In the genomic region with DNA sequence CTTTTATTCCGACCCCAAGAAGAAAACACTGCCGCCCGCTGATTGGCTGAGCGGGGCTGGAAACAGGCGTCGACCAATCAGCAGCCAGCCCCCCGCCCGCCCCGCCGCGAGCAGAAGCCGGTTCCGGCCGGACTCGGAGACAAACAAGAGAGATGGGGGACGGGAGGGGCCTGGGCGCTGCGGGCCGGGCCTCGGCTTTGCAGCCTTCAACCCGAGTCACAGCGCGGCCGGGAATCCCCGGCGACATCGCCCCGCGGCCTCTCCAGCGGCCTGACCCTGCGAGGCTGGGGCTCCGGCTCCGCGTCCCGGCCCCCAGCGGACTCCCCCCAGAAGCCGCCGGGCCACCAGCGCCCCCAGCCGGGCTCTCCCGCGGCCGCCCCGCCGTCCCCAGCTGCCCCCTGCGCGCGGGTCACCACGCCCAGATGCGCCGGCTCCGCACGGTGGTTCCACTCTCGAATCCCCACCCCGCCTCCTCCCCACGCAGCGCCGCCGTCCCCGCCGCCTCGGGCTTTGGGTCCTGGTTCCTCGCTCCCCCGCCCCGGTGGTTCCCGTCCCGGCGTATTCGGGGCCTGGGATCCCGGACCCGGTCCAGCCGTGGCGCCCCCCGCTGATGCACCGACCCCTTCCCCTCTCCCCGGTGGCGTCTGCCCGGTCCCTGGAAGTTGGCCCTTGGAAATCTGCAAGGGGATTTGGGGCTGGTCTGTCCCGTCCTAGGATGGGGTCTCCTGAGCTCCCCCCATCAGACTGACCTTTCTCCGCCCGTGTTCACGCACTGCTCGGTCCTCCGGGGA, we compare ENCODE assay signal across 8 cellular contexts. TPM values are rescaled to one million over a fixed set of nuclear protein-coding genes. Genes with fewer than 3 reads are reported as not detected.
A peak's percentile ranks its signal among the peaks of the same experiment; 100 is the strongest.
DNase-seq lines count a peak whose midpoint lies in the region; ATAC-seq, FAIRE-seq and TF ChIP-seq lines count a peak whose summit lies in the region.

No MANE protein-coding gene starts in this region.

- no peaks in the 10 kb centered on the region for H3K27me3 Mint-ChIP-seq in CD8-positive, alpha-beta T cell (ENCODE audit: low read depth)
- peaks cover 38% of the 10 kb centered on the region for H3K27me3 Mint-ChIP-seq in activated CD8-positive, alpha-beta memory T cell treated with anti-CD3 and anti-CD28 coated beads, Interleukin-2, amount 10 ng/mL, durations not matched to agents 7 days and 5 days

- H3K14ac ChIP-seq in H1 (ENCODE audit: insufficient read length), result no peak overlapping the region

- peak; percentile 70 for ATAC-seq in CD8-positive, alpha-beta T cell
- peak; percentile 46 for ATAC-seq in GM19467 (IDR thresholded peaks at IDR 0.05; ENCODE audit: unreplicated experiment)
- peak; percentile 83 for ATAC-seq in activated CD8-positive, alpha-beta memory T cell treated with anti-CD3 and anti-CD28 coated beads, Interleukin-2, amount 10 ng/mL, durations not matched to agents 7 days and 5 days

- intact Hi-C loops in CD8-positive, alpha-beta T cell (cut with DNase I, micrococcal nuclease), result loop anchor here (1.0 to 5.0 kb wide), 8 partner anchors 14 to 401 kb away; partner anchors contain the start of genes PITPNA (in 2 of the 2), DPH1 (in 1 of the 2), INPP5K (in 1 of the 2) and RILP (in 1 of the 2)

- H2BK120ac ChIP-seq in H1 (replicated peaks; ENCODE audit: low read depth, low read length) (no peak overlapping the region), mesendoderm (ENCODE audit: low read depth, low read length) (no peak overlapping the region)

- H2BK20ac ChIP-seq in H1 (ENCODE audit: low read length), result no peak overlapping the region

- no peaks in the 10 kb centered on the region for H3K9me3 Mint-ChIP-seq in CD8-positive, alpha-beta T cell
- H3K9me3 Mint-ChIP-seq in activated CD8-positive, alpha-beta memory T cell treated with anti-CD3 and anti-CD28 coated beads, Interleukin-2, amount 10 ng/mL, durations not matched to agents 7 days and 5 days (ENCODE audit: low read depth), result no peaks in the 10 kb centered on the region

- H3K4me2 ChIP-seq in H1 (ENCODE audit: insufficient read depth in 1 of 2, low read depth in 2 of 2, low read length in 2 of 2), result peak overlapping the region; percentile 93 to 99
- H3K4me2 ChIP-seq in mesendoderm (ENCODE audit: low read length), result peak overlapping the region; percentile 97

- TF ChIP-seq EP300 in H1 (IDR thresholded peaks at IDR 0.05; ENCODE audit: borderline replicate concordance in 1 of 2, low read depth in 2 of 2, low read length in 2 of 2), result no peak; a peak in 1 of 3 replicates

- CTCF ChIA-PET in CD8-positive, alpha-beta T cell (lab: Charles Lee), result interaction anchor here (0.9 to 2.0 kb wide), 14 partner anchors 9 to 335 kb away, joined by 3 to 10 read pairs (median 4); partner anchors contain the start of genes INPP5K, RILP and SCARF1
- CTCF ChIA-PET in activated CD8-positive, alpha-beta memory T cell treated with anti-CD3 and anti-CD28 coated beads, Interleukin-2, amount 10 ng/mL, durations not matched to agents 7 days and 5 days (lab: Charles Lee), result interaction anchor here (0.7 to 6.5 kb wide), 25 partner anchors 9 to 369 kb away, joined by 3 to 89 read pairs (median 6); partner anchors contain the start of genes INPP5K, RILP and SCARF1
- CTCF ChIA-PET in H1 (lab: Charles Lee; ENCODE audit: partially characterized antibody), result interaction anchor here (0.6 to 14.5 kb wide), 22 partner anchors 8 to 114 kb away, joined by 3 to 146 read pairs (median 5); no protein-coding TSS in a partner anchor

- H3K79me1 ChIP-seq in H1 (ENCODE audit: low read depth, low read length), result no peaks in the 10 kb centered on the region
- H3K79me1 ChIP-seq in mesendoderm (ENCODE audit: low read length), result no peaks in the 10 kb centered on the region

- H3K18ac ChIP-seq in H1 (ENCODE audit: extremely low read depth, low read length), result no peak overlapping the region; the same call in 1 of the 2 replicates
- H3K18ac ChIP-seq in mesendoderm (ENCODE audit: low read length), result peak overlapping the region; percentile 54

- H3K9me3 ChIP-seq in CD8-positive, alpha-beta T cell (ENCODE audit: low read length), result no peaks in the 10 kb centered on the region
- H3K9me3 ChIP-seq in H1 (ENCODE audit: insufficient read depth in 2 of 2, low read depth in 1 of 2, low read length in 1 of 2), result no peaks in the 10 kb centered on the region

- POLR2A ChIA-PET in CD8-positive, alpha-beta T cell (lab: Charles Lee), result interaction anchor here (1.2 to 3.6 kb wide), 7 partner anchors 10 to 264 kb away, joined by 3 to 22 read pairs (median 6); partner anchors contain the start of genes INPP5K, PITPNA and RILP
- POLR2A ChIA-PET in H1 (lab: Charles Lee; ENCODE audit: partially characterized antibody), result interaction anchor here (0.9 to 6.2 kb wide), 15 partner anchors 11 to 231 kb away, joined by 3 to 29 read pairs (median 4); partner anchors contain the start of gene INPP5K

- H3K23ac ChIP-seq in H1 (ENCODE audit: insufficient read length) (no peak overlapping the region), mesendoderm (ENCODE audit: low read length) (no peak overlapping the region)

- H4K8ac ChIP-seq in H1 (ENCODE audit: extremely low read depth, insufficient read depth, low read length) (peak overlapping the region; percentile 94; the same call in 1 of the 2 replicates), mesendoderm (ENCODE audit: low read depth, low read length) (peak overlapping the region; percentile 68)

- H3K27ac ChIP-seq in CD8-positive, alpha-beta T cell (ENCODE audit: low read depth, low read length), result peak overlapping the region; percentile 79
- H3K27ac ChIP-seq in H1 (ENCODE audit: low read depth, low read length), result peak overlapping the region; percentile 53; the same call in 1 of the 2 replicates
- peak overlapping the region; percentile 91 for H3K27ac ChIP-seq in mesendoderm (ENCODE audit: low read depth, low read length)

- H3K4me1 Mint-ChIP-seq in CD8-positive, alpha-beta T cell (ENCODE audit: low read depth), result peaks cover 19% of the 10 kb centered on the region
- H3K4me1 Mint-ChIP-seq in activated CD8-positive, alpha-beta memory T cell treated with anti-CD3 and anti-CD28 coated beads, Interleukin-2, amount 10 ng/mL, durations not matched to agents 7 days and 5 days, result peaks cover 7% of the 10 kb centered on the region

- no peak overlapping the region for H2BK12ac ChIP-seq in H1 (ENCODE audit: low read depth, low read length)

- no peak overlapping the region for H2AK5ac ChIP-seq in H1 (ENCODE audit: low read depth, low read length)
- H2AK5ac ChIP-seq in mesendoderm (ENCODE audit: low read length), result no peak overlapping the region

- H4K91ac ChIP-seq in H1 (replicated peaks; ENCODE audit: insufficient read length, low read length), result peak overlapping the region; percentile 34

- peak in 1 of 2 experiments; percentile 72; a peak in 2 of 3 replicates for TF ChIP-seq POLR2A in H1 (IDR thresholded peaks at IDR 0.05; ENCODE audit: control extremely low read depth in 1 of 2, low read depth in 2 of 2, low read length in 2 of 2)

- no peak overlapping the region; the same call in none of the 2 replicates for H2BK5ac ChIP-seq in H1 (ENCODE audit: low read depth, low read length)
- H2BK5ac ChIP-seq in mesendoderm (ENCODE audit: low read length), result no peak overlapping the region

- H3K79me2 ChIP-seq in H1 (ENCODE audit: control insufficient read depth in 1 of 2, insufficient read depth in 2 of 2, low read length in 2 of 2), result no peaks in the 10 kb centered on the region
- H3K79me2 ChIP-seq in mesendoderm (ENCODE audit: control insufficient read depth, insufficient read depth, low read length), result no peaks in the 10 kb centered on the region

- TF ChIP-seq CTCF in CD8-positive, alpha-beta T cell (IDR thresholded peaks at IDR 0.05), result no peak
- peak; percentile 9 to 22 (median 14); a peak in 3 of 4 replicates for TF ChIP-seq CTCF in H1 (IDR thresholded peaks at IDR 0.05; ENCODE audit: control extremely low read depth in 1 of 3, insufficient read depth in 1 of 3, low read depth in 1 of 3, low read length in 3 of 3)

- no peak overlapping the region for H2BK15ac ChIP-seq in H1 (ENCODE audit: low read length)
- no peak overlapping the region for H2BK15ac ChIP-seq in mesendoderm (replicated peaks; ENCODE audit: low read depth)

- peak; percentile 81 to 95 (median 89) for DNase-seq in CD8-positive, alpha-beta T cell
- DNase-seq in HTR-8/SVneo (ENCODE audit: insufficient read length, low spot score), result peak; percentile 98
- peak; percentile 77 to 91 for DNase-seq in NOMO-1 (lab: John Stamatoyannopoulos, UW; ENCODE audit: unreplicated experiment in 2 of 2)
- DNase-seq in activated CD8-positive, alpha-beta memory T cell treated with anti-CD3 and anti-CD28 coated beads, Interleukin-2, amount 10 ng/mL, durations not matched to agents 7 days and 5 days, result peak; percentile 94
- peak in 1 of 2 experiments; percentile 95 for DNase-seq in H1 (ENCODE audit: low read depth in 1 of 2, low spot score in 2 of 2)
- peak; percentile 99 for DNase-seq in mesendoderm
- DNase-seq in stimulated activated CD8-positive, alpha-beta memory T cell treated with anti-CD3 and anti-CD28 coated beads, Interleukin-12 subunit alpha, Interleukin-12 subunit beta, amount 100 ng/mL, for 24 hours (ENCODE audit: extremely low read depth), result peak; percentile 69

- H3K4me3 ChIP-seq in CD8-positive, alpha-beta T cell (ENCODE audit: low read depth, low read length), result peak overlapping the region; percentile 90
- H3K4me3 ChIP-seq in H1 (ENCODE audit: extremely low read depth in 1 of 4, insufficient read depth in 2 of 4, low read depth in 3 of 4, low read length in 4 of 4), result peak overlapping the region; percentile 67 to 79 (median 68)
- H3K4me3 ChIP-seq in mesendoderm (ENCODE audit: low read length), result peak overlapping the region; percentile 49

- FAIRE-seq in HTR-8/SVneo (lab: Jason Lieb, UNC), result no peak
- FAIRE-seq in H1 (lab: Jason Lieb, UNC), result no peak

- peak overlapping the region; percentile 37; the same call in 1 of the 2 replicates for H2AFZ ChIP-seq in H1 (ENCODE audit: low read length)

- H4K5ac ChIP-seq in H1 (ENCODE audit: insufficient read length, low read depth, low read length) (peak overlapping the region; percentile 50), mesendoderm (ENCODE audit: low read length) (no peak overlapping the region)

- no peaks in the 10 kb centered on the region for H3K27me3 ChIP-seq in CD8-positive, alpha-beta T cell (ENCODE audit: insufficient read depth, low read length)
- H3K27me3 ChIP-seq in H1 (replicated peaks in 1 of 4; ENCODE audit: control insufficient read depth in 3 of 4, extremely low read depth in 1 of 4, insufficient read depth in 3 of 4, low read length in 3 of 4) (peaks cover 0 to 13% (median 5%) of the 10 kb centered on the region in 4 experiments; a peak in 5 of 7 replicates), mesendoderm (ENCODE audit: insufficient read depth, low read length, poor library complexity) (no peaks in the 10 kb centered on the region)

- H3K4me3 Mint-ChIP-seq in CD8-positive, alpha-beta T cell, result peak overlapping the region; percentile 95
- peak overlapping the region; percentile 81 for H3K4me3 Mint-ChIP-seq in activated CD8-positive, alpha-beta memory T cell treated with anti-CD3 and anti-CD28 coated beads, Interleukin-2, amount 10 ng/mL, durations not matched to agents 7 days and 5 days

- peaks cover 0 to 4% of the 10 kb centered on the region in 2 experiments for H4K20me1 ChIP-seq in H1 (replicated peaks in 1 of 2; ENCODE audit: control insufficient read depth in 1 of 2, insufficient read depth in 2 of 2, low read length in 2 of 2)

- peak overlapping the region; percentile 46 for H3K56ac ChIP-seq in H1 (replicated peaks; ENCODE audit: insufficient read length, low read depth, low read length)
- H3K56ac ChIP-seq in mesendoderm (ENCODE audit: low read length), result peak overlapping the region; percentile 93

- peak overlapping the region; percentile 73 to 83 (median 82); a peak in 6 of 7 replicates for H3K9ac ChIP-seq in H1 (replicated peaks in 1 of 4; ENCODE audit: extremely low read depth in 1 of 4, low read depth in 3 of 4, low read length in 3 of 4)
- H3K9ac ChIP-seq in mesendoderm (ENCODE audit: low read length), result peak overlapping the region; percentile 82

- peak in 1 of 2 experiments; percentile 37; a peak in 2 of 4 replicates for TF ChIP-seq RAD21 in H1 (IDR thresholded peaks at IDR 0.05 in 1 of 2, conservative IDR thresholded peaks at IDR 0.05 in 1 of 2; ENCODE audit: low read depth in 2 of 2, low read length in 2 of 2)

- 2% methylated on average over 37 of the region's 84 CpGs; no CpG with 5 or more reads in 1 of the 2 experiments for WGBS in H1 (ENCODE audit: extremely low coverage in 1 of 2, insufficient coverage in 1 of 2, insufficient read length in 1 of 2, insufficient replicate concordance in 2 of 2, low coverage in 1 of 2, low lambda C conversion rate in 2 of 2, missing lambda C conversion rate in 1 of 2), 2 experiments
- WGBS in mesendoderm (ENCODE audit: extremely low coverage, insufficient coverage, low lambda C conversion rate), result no CpG with 5 or more reads among the region's 84 CpGs

- peaks cover 3% of the 10 kb centered on the region for H3K36me3 Mint-ChIP-seq in CD8-positive, alpha-beta T cell
- no peaks in the 10 kb centered on the region for H3K36me3 Mint-ChIP-seq in activated CD8-positive, alpha-beta memory T cell treated with anti-CD3 and anti-CD28 coated beads, Interleukin-2, amount 10 ng/mL, durations not matched to agents 7 days and 5 days

- peaks cover 20% of the 10 kb centered on the region for H3K4me1 ChIP-seq in CD8-positive, alpha-beta T cell (ENCODE audit: insufficient read depth, low read length)
- H3K4me1 ChIP-seq in H1 (replicated peaks in 1 of 4; ENCODE audit: control insufficient read depth in 3 of 4, insufficient read depth in 4 of 4, low read length in 3 of 4) (peaks cover 0 to 7% (median 5%) of the 10 kb centered on the region in 4 experiments; a peak in 6 of 7 replicates), mesendoderm (ENCODE audit: control insufficient read depth, low read depth, low read length) (no peaks in the 10 kb centered on the region)

- peak overlapping the region; percentile 90 for H3K27ac Mint-ChIP-seq in CD8-positive, alpha-beta T cell
- peak overlapping the region; percentile 72 for H3K27ac Mint-ChIP-seq in activated CD8-positive, alpha-beta memory T cell treated with anti-CD3 and anti-CD28 coated beads, Interleukin-2, amount 10 ng/mL, durations not matched to agents 7 days and 5 days

- H3K4ac ChIP-seq in H1 (replicated peaks; ENCODE audit: insufficient read length, low read depth, low read length) (no peak overlapping the region), mesendoderm (ENCODE audit: low read depth, low read length) (peak overlapping the region; percentile 29)

- H3K36me3 ChIP-seq in CD8-positive, alpha-beta T cell (ENCODE audit: insufficient read depth, low read length), result no peaks in the 10 kb centered on the region
- H3K36me3 ChIP-seq in H1 (ENCODE audit: control insufficient read depth in 2 of 4, insufficient read depth in 4 of 4, low read length in 3 of 4) (no peaks in the 10 kb centered on the region), mesendoderm (ENCODE audit: control insufficient read depth, insufficient read depth, low read length) (no peaks in the 10 kb centered on the region)

- H3K23me2 ChIP-seq in H1 (ENCODE audit: low read depth, low read length), result peaks cover 14% of the 10 kb centered on the region

RNA-seq across cellular contexts. Expression of gene SLC43A2, which starts 0.4 kb away (rescaled TPM):
- total RNA-seq in CD8-positive, alpha-beta T cell, result 10 to 100 TPM in 1 of 2 experiments, 1 to 10 TPM in 1; 9.7 to 14.9 TPM
- total RNA-seq in activated CD8-positive, alpha-beta memory T cell treated with anti-CD3 and anti-CD28 coated beads, Interleukin-2, amount 10 ng/mL, durations not matched to agents 7 days and 5 days, result 1 to 10 TPM in 1 of 2 experiments, under 1 TPM in 1; 0.55 to 1.3 TPM
- 6.6 and 7.8 TPM in 2 replicates for total RNA-seq in H1 (2021; fragmentation: NEBNext Ultra II Directional; extraction: Animal tissue kit (Norgen Biotek cat#: 25700))
- 10.5 and 12.6 TPM in 2 replicates for polyA plus RNA-seq in H1 (2011; rRNA removed)
- polyA plus RNA-seq in H1 (2011; cell fraction: cytosol; rRNA removed), result 7.7 TPM
- polyA plus RNA-seq in H1 (2011; cell fraction: nucleus; rRNA removed), result 9.0 TPM
- 8.7 to 10.6 TPM (median 9.4 TPM) in 4 replicates for polyA plus RNA-seq in H1 (2012, experiment 1 of 2)
- 9.0 TPM for polyA plus RNA-seq in H1 (2012, experiment 2 of 2)
- 9.4 TPM for polyA plus RNA-seq in H1 (2013, experiment 1 of 2)
- polyA plus RNA-seq in H1 (2013, experiment 2 of 2), result 9.7 TPM
- 7.8 and 10.8 TPM in 2 replicates for polyA minus RNA-seq in H1 (2011; rRNA and poly(A)+ RNA removed)
- polyA minus RNA-seq in H1 (2011; cell fraction: cytosol; rRNA and poly(A)+ RNA removed), result 10.0 TPM
- 8.6 TPM for polyA minus RNA-seq in H1 (2011; cell fraction: nucleus; rRNA and poly(A)+ RNA removed)
- 6.4 TPM for polyA plus RNA-seq in mesendoderm (2013, experiment 1 of 2)
- polyA plus RNA-seq in mesendoderm (2013, experiment 2 of 2), result 7.3 TPM

RNA-seq across cellular contexts. Expression of gene SCARF1, which starts 16.5 kb away (rescaled TPM):
- under 1 TPM; 0.25 to 0.49 TPM for total RNA-seq in CD8-positive, alpha-beta T cell
- 1 to 10 TPM in 1 of 2 experiments, under 1 TPM in 1; 0.70 to 2.0 TPM for total RNA-seq in activated CD8-positive, alpha-beta memory T cell treated with anti-CD3 and anti-CD28 coated beads, Interleukin-2, amount 10 ng/mL, durations not matched to agents 7 days and 5 days
- total RNA-seq in H1 (2021; fragmentation: NEBNext Ultra II Directional; extraction: Animal tissue kit (Norgen Biotek cat#: 25700)), result 1.6 TPM in 2 replicates
- polyA plus RNA-seq in H1 (2011; rRNA removed), result 1.1 and 1.5 TPM in 2 replicates
- polyA plus RNA-seq in H1 (2011; cell fraction: cytosol; rRNA removed), result 0.98 TPM
- polyA plus RNA-seq in H1 (2011; cell fraction: nucleus; rRNA removed), result 3.0 TPM
- polyA plus RNA-seq in H1 (2012, experiment 1 of 2), result 0.55 to 1.3 TPM (median 0.90 TPM) in 4 replicates
- polyA plus RNA-seq in H1 (2012, experiment 2 of 2), result 0.55 TPM
- polyA plus RNA-seq in H1 (2013, experiment 1 of 2), result 3.5 TPM
- polyA plus RNA-seq in H1 (2013, experiment 2 of 2), result 3.3 TPM
- polyA minus RNA-seq in H1 (2011; rRNA and poly(A)+ RNA removed), result 0.49 and 0.50 TPM in 2 replicates
- polyA minus RNA-seq in H1 (2011; cell fraction: cytosol; rRNA and poly(A)+ RNA removed), result not detected
- 1.5 TPM for polyA minus RNA-seq in H1 (2011; cell fraction: nucleus; rRNA and poly(A)+ RNA removed)
- polyA plus RNA-seq in mesendoderm (2013, experiment 1 of 2), result 0.97 TPM
- polyA plus RNA-seq in mesendoderm (2013, experiment 2 of 2), result 1.1 TPM

RNA-seq across cellular contexts. Expression of gene RILP, which starts 20.6 kb away (rescaled TPM):
- total RNA-seq in CD8-positive, alpha-beta T cell, result 1 to 10 TPM; 1.1 to 1.4 TPM
- total RNA-seq in activated CD8-positive, alpha-beta memory T cell treated with anti-CD3 and anti-CD28 coated beads, Interleukin-2, amount 10 ng/mL, durations not matched to agents 7 days and 5 days, result 1 to 10 TPM; 4.8 to 6.9 TPM
- 6.0 and 7.2 TPM in 2 replicates for total RNA-seq in H1 (2021; fragmentation: NEBNext Ultra II Directional; extraction: Animal tissue kit (Norgen Biotek cat#: 25700))
- 6.8 and 10.3 TPM in 2 replicates for polyA plus RNA-seq in H1 (2011; rRNA removed)
- 8.8 TPM for polyA plus RNA-seq in H1 (2011; cell fraction: cytosol; rRNA removed)
- 8.7 TPM for polyA plus RNA-seq in H1 (2011; cell fraction: nucleus; rRNA removed)
- 5.5 to 9.1 TPM (median 7.5 TPM) in 4 replicates for polyA plus RNA-seq in H1 (2012, experiment 1 of 2)
- polyA plus RNA-seq in H1 (2012, experiment 2 of 2), result 5.8 TPM
- 13.2 TPM for polyA plus RNA-seq in H1 (2013, experiment 1 of 2)
- 13.9 TPM for polyA plus RNA-seq in H1 (2013, experiment 2 of 2)
- 2.0 and 3.0 TPM in 2 replicates for polyA minus RNA-seq in H1 (2011; rRNA and poly(A)+ RNA removed)
- 3.5 TPM for polyA minus RNA-seq in H1 (2011; cell fraction: cytosol; rRNA and poly(A)+ RNA removed)
- 3.0 TPM for polyA minus RNA-seq in H1 (2011; cell fraction: nucleus; rRNA and poly(A)+ RNA removed)
- polyA plus RNA-seq in mesendoderm (2013, experiment 1 of 2), result 8.7 TPM
- polyA plus RNA-seq in mesendoderm (2013, experiment 2 of 2), result 8.5 TPM

RNA-seq across cellular contexts. Expression of gene PRPF8, which starts 55.6 kb away (rescaled TPM):
- total RNA-seq in CD8-positive, alpha-beta T cell, result 100 to 1,000 TPM; 572 to 611 TPM
- total RNA-seq in activated CD8-positive, alpha-beta memory T cell treated with anti-CD3 and anti-CD28 coated beads, Interleukin-2, amount 10 ng/mL, durations not matched to agents 7 days and 5 days, result 100 to 1,000 TPM; 324 to 358 TPM
- total RNA-seq in H1 (2021; fragmentation: NEBNext Ultra II Directional; extraction: Animal tissue kit (Norgen Biotek cat#: 25700)), result 328 and 329 TPM in 2 replicates
- polyA plus RNA-seq in H1 (2011; rRNA removed), result 271 and 337 TPM in 2 replicates
- 171 TPM for polyA plus RNA-seq in H1 (2011; cell fraction: cytosol; rRNA removed)
- polyA plus RNA-seq in H1 (2011; cell fraction: nucleus; rRNA removed), result 475 TPM
- 269 to 356 TPM (median 294 TPM) in 4 replicates for polyA plus RNA-seq in H1 (2012, experiment 1 of 2)
- polyA plus RNA-seq in H1 (2012, experiment 2 of 2), result 746 TPM
- polyA plus RNA-seq in H1 (2013, experiment 1 of 2), result 148 TPM
- 123 TPM for polyA plus RNA-seq in H1 (2013, experiment 2 of 2)
- polyA minus RNA-seq in H1 (2011; rRNA and poly(A)+ RNA removed), result 610 and 698 TPM in 2 replicates
- polyA minus RNA-seq in H1 (2011; cell fraction: cytosol; rRNA and poly(A)+ RNA removed), result 338 TPM
- 277 TPM for polyA minus RNA-seq in H1 (2011; cell fraction: nucleus; rRNA and poly(A)+ RNA removed)
- 158 TPM for polyA plus RNA-seq in mesendoderm (2013, experiment 1 of 2)
- 144 TPM for polyA plus RNA-seq in mesendoderm (2013, experiment 2 of 2)
